8 cellular contexts compared by ENCODE assay signal in the genomic region with DNA sequence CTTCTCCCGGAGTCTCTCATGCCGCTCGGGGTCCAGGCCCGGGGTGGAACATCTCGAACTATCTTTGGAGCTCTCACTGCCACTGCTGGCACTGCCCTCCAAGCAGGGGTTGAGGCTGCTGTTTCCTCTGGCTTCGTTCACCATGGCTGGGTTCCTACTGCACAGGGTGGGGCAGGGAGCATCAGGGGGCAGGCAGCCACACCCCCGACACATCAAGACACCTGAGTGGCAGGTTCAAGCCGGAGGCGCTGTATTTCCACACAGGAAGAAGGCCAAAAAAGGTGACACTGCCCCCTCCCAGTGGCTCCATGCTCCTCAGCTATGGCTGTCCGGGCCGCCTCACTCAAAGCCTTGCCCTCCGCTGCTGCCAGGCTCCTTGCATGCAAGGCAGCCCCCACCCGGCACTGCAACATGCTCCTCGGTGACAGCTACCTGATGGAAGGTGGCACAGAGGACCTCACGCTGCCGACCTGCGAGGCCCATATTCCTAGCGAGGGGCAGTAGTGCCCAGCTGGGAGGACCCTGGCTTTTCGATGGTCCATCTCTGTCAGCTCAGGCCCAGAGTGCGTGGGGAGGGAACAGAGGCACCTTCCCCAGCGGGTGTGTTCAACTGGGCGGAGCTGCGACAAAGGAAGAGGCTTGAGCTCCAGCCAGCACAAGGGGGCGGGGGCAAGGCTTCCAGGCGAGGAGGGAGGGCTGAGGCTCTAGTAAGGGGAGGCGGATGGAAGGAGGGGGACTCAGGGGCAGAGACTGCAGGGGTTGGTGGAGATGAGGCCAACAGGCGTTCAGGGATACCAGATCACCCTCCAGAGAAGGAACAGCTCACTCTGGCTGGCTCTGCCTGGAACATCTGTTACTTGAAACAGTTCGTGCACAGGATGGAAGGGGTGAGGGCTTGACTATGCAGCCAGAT. TPM values are rescaled to one million over a fixed set of nuclear protein-coding genes. Genes with fewer than 3 reads are reported as not detected.
DNase-seq lines count a peak whose midpoint lies in the region; ATAC-seq, FAIRE-seq and TF ChIP-seq lines count a peak whose summit lies in the region.

No MANE protein-coding gene starts in this region.

- POLR2A ChIA-PET in H1 (lab: Charles Lee; ENCODE audit: partially characterized antibody) = interaction anchor here (0.5 to 3.2 kb wide), 11 partner anchors 10 to 216 kb away, joined by 3 to 27 read pairs (median 4); a partner anchor contains a TSS

- H2BK5ac ChIP-seq in H1 (ENCODE audit: low read depth, low read length) = peak overlapping the region; percentile 85

- no peak overlapping the region for H3K56ac ChIP-seq in H1 (replicated peaks; ENCODE audit: insufficient read length, low read depth, low read length)

- FAIRE-seq in H1 (lab: Jason Lieb, UNC) = no peak

- peaks cover 8% of the 10 kb centered on the region for H3K79me1 ChIP-seq in H1 (ENCODE audit: low read depth, low read length)

- 31% methylated on average over 26 of the region's 28 CpGs; no CpG with 5 or more reads in 1 of the 2 experiments for WGBS in H1 (ENCODE audit: extremely low coverage in 1 of 2, insufficient coverage in 1 of 2, insufficient read length in 1 of 2, insufficient replicate concordance in 2 of 2, low coverage in 1 of 2, low lambda C conversion rate in 2 of 2, missing lambda C conversion rate in 1 of 2), 2 experiments

- no peak overlapping the region; the same call in 1 of the 2 replicates for H2AK5ac ChIP-seq in H1 (ENCODE audit: low read depth, low read length)

- H3K79me2 ChIP-seq in H1 (ENCODE audit: control insufficient read depth in 1 of 2, insufficient read depth in 2 of 2, low read length in 2 of 2) = peaks cover 8 to 37% of the 10 kb centered on the region in 2 experiments; a peak in 3 of 4 replicates

- H3K27me3 ChIP-seq in H1 (replicated peaks in 1 of 4; ENCODE audit: control insufficient read depth in 3 of 4, extremely low read depth in 1 of 4, insufficient read depth in 3 of 4, low read length in 3 of 4) = no peaks in the 10 kb centered on the region

- H3K14ac ChIP-seq in H1 (ENCODE audit: insufficient read length) = no peak overlapping the region

- peaks cover 6 to 7% of the 10 kb centered on the region in 2 experiments for H4K20me1 ChIP-seq in H1 (replicated peaks in 1 of 2; ENCODE audit: control insufficient read depth in 1 of 2, insufficient read depth in 2 of 2, low read length in 2 of 2)

- H3K27ac ChIP-seq in H1 (ENCODE audit: low read depth, low read length) = peak overlapping the region; percentile 41

- 0 out of 2 replicates have a peak overlapping the region, but pooled peaks have one; percentile 80 for H2BK20ac ChIP-seq in H1 (ENCODE audit: low read length)

- peak; percentile 96 for DNase-seq in AG10803 (ENCODE audit: low read depth)
- peak; percentile 99 for DNase-seq in NCI-H510A treated with DMSO at 0.1 percent for 48 hours (lab: John Stamatoyannopoulos, UW)
- DNase-seq in activated CD8-positive, alpha-beta memory T cell treated with anti-CD3 and anti-CD28 coated beads for 4 hours (ENCODE audit: low read depth in 2 of 2) = peak; percentile 39 to 46
- peak; percentile 84 to 88 for DNase-seq in H1 (ENCODE audit: low read depth in 1 of 2, low spot score in 2 of 2)
- peak; percentile 84 for DNase-seq in medulla oblongata (ENCODE audit: extremely low spot score)
- DNase-seq in stimulated activated CD4-positive, alpha-beta T cell treated with anti-CD3 and anti-CD28 coated beads, TNF-alpha, amount 100 ng/mL, for 24 hours (ENCODE audit: low read depth in 3 of 3) = peak; percentile 17 to 74 (median 41)

- peaks cover 18% of the 10 kb centered on the region for H3K23me2 ChIP-seq in H1 (ENCODE audit: low read depth, low read length)

- TF ChIP-seq CTCF in AG10803 (conservative IDR thresholded peaks at IDR 0.05; ENCODE audit: low read length) (0 out of 2 replicates have a peak, but pooled peaks have one; percentile 8), H1 (IDR thresholded peaks at IDR 0.05; ENCODE audit: control extremely low read depth in 1 of 3, insufficient read depth in 1 of 3, low read depth in 1 of 3, low read length in 3 of 3) (no peak)

- peak overlapping the region; percentile 9 for H4K91ac ChIP-seq in H1 (replicated peaks; ENCODE audit: insufficient read length, low read length)

- CTCF ChIA-PET in H1 (lab: Charles Lee; ENCODE audit: partially characterized antibody) = interaction anchor here (0.6 to 4.2 kb wide), 11 partner anchors 9 to 113 kb away, joined by 3 to 49 read pairs (median 3); no protein-coding TSS in a partner anchor

- peak overlapping the region; percentile 77 for H3K4me3 ChIP-seq in AG10803 (ENCODE audit: low read length)
- H3K4me3 ChIP-seq in H1 (ENCODE audit: extremely low read depth in 1 of 4, insufficient read depth in 2 of 4, low read depth in 3 of 4, low read length in 4 of 4) = peak overlapping the region; percentile 43 to 67 (median 60)

- ATAC-seq in GM21367 (IDR thresholded peaks at IDR 0.05; ENCODE audit: unreplicated experiment) = peak; percentile 22
- ATAC-seq in GM18517 (IDR thresholded peaks at IDR 0.05; ENCODE audit: unreplicated experiment) = no peak

- H2BK15ac ChIP-seq in H1 (ENCODE audit: low read length) = peak overlapping the region; percentile 61; the same call in 1 of the 2 replicates

- peak overlapping the region; percentile 10 for H3K4ac ChIP-seq in H1 (replicated peaks; ENCODE audit: insufficient read length, low read depth, low read length)

- H3K18ac ChIP-seq in H1 (ENCODE audit: extremely low read depth, low read length) = no peak overlapping the region; the same call in 1 of the 2 replicates

- peak overlapping the region; percentile 84 to 98 for H3K4me2 ChIP-seq in H1 (ENCODE audit: insufficient read depth in 1 of 2, low read depth in 2 of 2, low read length in 2 of 2)

- peak overlapping the region; percentile 14 for H4K5ac ChIP-seq in H1 (ENCODE audit: insufficient read length, low read depth, low read length)

- no peak overlapping the region for H3K23ac ChIP-seq in H1 (ENCODE audit: insufficient read length)

- H3K4me1 ChIP-seq in H1 (replicated peaks in 1 of 4; ENCODE audit: control insufficient read depth in 3 of 4, insufficient read depth in 4 of 4, low read length in 3 of 4) = peaks cover 13 to 24% (median 18%) of the 10 kb centered on the region in 4 experiments

- H3K36me3 ChIP-seq in H1 (ENCODE audit: control insufficient read depth in 2 of 4, insufficient read depth in 4 of 4, low read length in 3 of 4) = peaks cover 4 to 15% (median 13%) of the 10 kb centered on the region in 4 experiments; a peak in 6 of 8 replicates

- TF ChIP-seq EP300 in H1 (IDR thresholded peaks at IDR 0.05; ENCODE audit: borderline replicate concordance in 1 of 2, low read depth in 2 of 2, low read length in 2 of 2) = no peak

- peak overlapping the region in 3 of 4 experiments; percentile 21 to 44 (median 26); a peak in 3 of 7 replicates for H3K9ac ChIP-seq in H1 (replicated peaks in 1 of 4; ENCODE audit: extremely low read depth in 1 of 4, low read depth in 3 of 4, low read length in 3 of 4)

- TF ChIP-seq POLR2A in H1 (IDR thresholded peaks at IDR 0.05; ENCODE audit: control extremely low read depth in 1 of 2, low read depth in 2 of 2, low read length in 2 of 2) = no peak

- no peak overlapping the region for H2AFZ ChIP-seq in H1 (ENCODE audit: low read length)

- H2BK120ac ChIP-seq in H1 (replicated peaks; ENCODE audit: low read depth, low read length) = no peak overlapping the region

- H4K8ac ChIP-seq in H1 (ENCODE audit: extremely low read depth, insufficient read depth, low read length) = peak overlapping the region; percentile 73

- H2BK12ac ChIP-seq in H1 (ENCODE audit: low read depth, low read length) = peak overlapping the region; percentile 75; the same call in 1 of the 2 replicates

- TF ChIP-seq RAD21 in H1 (IDR thresholded peaks at IDR 0.05 in 1 of 2, conservative IDR thresholded peaks at IDR 0.05 in 1 of 2; ENCODE audit: low read depth in 2 of 2, low read length in 2 of 2) = no peak

- H3K9me3 ChIP-seq in H1 (ENCODE audit: insufficient read depth in 2 of 2, low read depth in 1 of 2, low read length in 1 of 2) = no peaks in the 10 kb centered on the region

RNA-seq across cellular contexts. Expression of a gene that starts 2.5 kb away (rescaled TPM):
- 17.9 and 18.5 TPM in 2 replicates for total RNA-seq in H1 (2021; fragmentation: NEBNext Ultra II Directional; extraction: Animal tissue kit (Norgen Biotek cat#: 25700))
- polyA plus RNA-seq in H1 (2011; rRNA removed) = 8.7 and 11.6 TPM in 2 replicates
- 11.6 TPM for polyA plus RNA-seq in H1 (2011; cell fraction: cytosol; rRNA removed)
- 25.9 TPM for polyA plus RNA-seq in H1 (2011; cell fraction: nucleus; rRNA removed)
- 8.8 to 11.6 TPM (median 10.6 TPM) in 4 replicates for polyA plus RNA-seq in H1 (2012, experiment 1 of 2)
- 9.7 TPM for polyA plus RNA-seq in H1 (2012, experiment 2 of 2)
- polyA plus RNA-seq in H1 (2013, experiment 1 of 2) = 7.9 TPM
- polyA plus RNA-seq in H1 (2013, experiment 2 of 2) = 6.8 TPM
- polyA minus RNA-seq in H1 (2011; rRNA and poly(A)+ RNA removed) = 27.2 and 30.4 TPM in 2 replicates
- polyA minus RNA-seq in H1 (2011; cell fraction: cytosol; rRNA and poly(A)+ RNA removed) = 13.9 TPM
- 36.5 TPM for polyA minus RNA-seq in H1 (2011; cell fraction: nucleus; rRNA and poly(A)+ RNA removed)

RNA-seq across cellular contexts. Expression of a gene that starts 2.8 kb away (rescaled TPM):
- total RNA-seq in H1 (2021; fragmentation: NEBNext Ultra II Directional; extraction: Animal tissue kit (Norgen Biotek cat#: 25700)) = 25.5 and 26.0 TPM in 2 replicates
- polyA plus RNA-seq in H1 (2011; rRNA removed) = 15.7 and 20.4 TPM in 2 replicates
- polyA plus RNA-seq in H1 (2011; cell fraction: cytosol; rRNA removed) = 14.5 TPM
- 56.9 TPM for polyA plus RNA-seq in H1 (2011; cell fraction: nucleus; rRNA removed)
- 16.3 to 19.7 TPM (median 17.9 TPM) in 4 replicates for polyA plus RNA-seq in H1 (2012, experiment 1 of 2)
- 5.3 TPM for polyA plus RNA-seq in H1 (2012, experiment 2 of 2)
- 25.9 TPM for polyA plus RNA-seq in H1 (2013, experiment 1 of 2)
- polyA plus RNA-seq in H1 (2013, experiment 2 of 2) = 26.7 TPM
- 14.1 and 19.6 TPM in 2 replicates for polyA minus RNA-seq in H1 (2011; rRNA and poly(A)+ RNA removed)
- polyA minus RNA-seq in H1 (2011; cell fraction: cytosol; rRNA and poly(A)+ RNA removed) = 11.1 TPM
- polyA minus RNA-seq in H1 (2011; cell fraction: nucleus; rRNA and poly(A)+ RNA removed) = 21.3 TPM

RNA-seq across cellular contexts. Expression of a gene that starts 41.2 kb away (rescaled TPM):
- total RNA-seq in H1 (2021; fragmentation: NEBNext Ultra II Directional; extraction: Animal tissue kit (Norgen Biotek cat#: 25700)) = 0.90 and 1.3 TPM in 2 replicates
- 0.67 and 0.70 TPM in 2 replicates for polyA plus RNA-seq in H1 (2011; rRNA removed)
- polyA plus RNA-seq in H1 (2011; cell fraction: cytosol; rRNA removed) = 1.0 TPM
- polyA plus RNA-seq in H1 (2011; cell fraction: nucleus; rRNA removed) = 1.4 TPM
- 0.52 to 4.1 TPM (median 1.8 TPM) in 4 replicates for polyA plus RNA-seq in H1 (2012, experiment 1 of 2)
- polyA plus RNA-seq in H1 (2012, experiment 2 of 2) = 0.43 TPM
- 0.69 TPM for polyA plus RNA-seq in H1 (2013, experiment 1 of 2)
- 0.64 TPM for polyA plus RNA-seq in H1 (2013, experiment 2 of 2)
- polyA minus RNA-seq in H1 (2011; rRNA and poly(A)+ RNA removed) = 0.22 and 0.47 TPM in 2 replicates
- polyA minus RNA-seq in H1 (2011; cell fraction: cytosol; rRNA and poly(A)+ RNA removed) = not detected
- polyA minus RNA-seq in H1 (2011; cell fraction: nucleus; rRNA and poly(A)+ RNA removed) = 1.2 TPM

RNA-seq across cellular contexts. Expression of a gene that starts 44.4 kb away (rescaled TPM):
- total RNA-seq in H1 (2021; fragmentation: NEBNext Ultra II Directional; extraction: Animal tissue kit (Norgen Biotek cat#: 25700)) = not detected in 2 replicates
- polyA plus RNA-seq in H1 (2011; rRNA removed) = not detected in 2 replicates
- not detected for polyA plus RNA-seq in H1 (2011; cell fraction: cytosol; rRNA removed)
- not detected for polyA plus RNA-seq in H1 (2011; cell fraction: nucleus; rRNA removed)
- polyA plus RNA-seq in H1 (2012, experiment 1 of 2) = 0.28 to 0.62 TPM in 2 of 4 replicates, not detected in the others
- not detected for polyA plus RNA-seq in H1 (2012, experiment 2 of 2)
- not detected for polyA plus RNA-seq in H1 (2013, experiment 1 of 2)
- polyA plus RNA-seq in H1 (2013, experiment 2 of 2) = not detected
- polyA minus RNA-seq in H1 (2011; rRNA and poly(A)+ RNA removed) = not detected in 2 replicates
- polyA minus RNA-seq in H1 (2011; cell fraction: cytosol; rRNA and poly(A)+ RNA removed) = not detected
- not detected for polyA minus RNA-seq in H1 (2011; cell fraction: nucleus; rRNA and poly(A)+ RNA removed)

RNA-seq across cellular contexts. Expression of a gene that starts 55.5 kb away (rescaled TPM):
- total RNA-seq in H1 (2021; fragmentation: NEBNext Ultra II Directional; extraction: Animal tissue kit (Norgen Biotek cat#: 25700)) = 0.91 and 1.2 TPM in 2 replicates
- 0.36 and 0.77 TPM in 2 replicates for polyA plus RNA-seq in H1 (2011; rRNA removed)
- 0.18 TPM for polyA plus RNA-seq in H1 (2011; cell fraction: cytosol; rRNA removed)
- 0.19 TPM for polyA plus RNA-seq in H1 (2011; cell fraction: nucleus; rRNA removed)
- polyA plus RNA-seq in H1 (2012, experiment 1 of 2) = 0.27 to 0.49 TPM in 2 of 4 replicates, not detected in the others
- 0.67 TPM for polyA plus RNA-seq in H1 (2012, experiment 2 of 2)
- 1.8 TPM for polyA plus RNA-seq in H1 (2013, experiment 1 of 2)
- polyA plus RNA-seq in H1 (2013, experiment 2 of 2) = 2.2 TPM
- not detected in 2 replicates for polyA minus RNA-seq in H1 (2011; rRNA and poly(A)+ RNA removed)
- polyA minus RNA-seq in H1 (2011; cell fraction: cytosol; rRNA and poly(A)+ RNA removed) = not detected
- polyA minus RNA-seq in H1 (2011; cell fraction: nucleus; rRNA and poly(A)+ RNA removed) = not detected

Comparison
In these comparisons a context has a peak if more than half of its experiments do, and no peak if none do; other contexts are left out.
1. DNase-seq: peak in every context shown above with its lines; median percentile 99 in NCI-H510A treated with DMSO at 0.1 percent for 48 hours; 96 in AG10803; 86 in H1; 84 in medulla oblongata; 42 in activated CD8-positive, alpha-beta memory T cell treated with anti-CD3 and anti-CD28 coated beads for 4 hours; 41 in stimulated activated CD4-positive, alpha-beta T cell treated with anti-CD3 and anti-CD28 coated beads, TNF-alpha, amount 100 ng/mL, for 24 hours.